1 cellular context compared by ENCODE assay signal in genomic region chr17:64503341-64503740, GRCh38.
TF ChIP-seq lines count a peak whose summit lies in the region.

No MANE protein-coding gene starts in this region.

TF ChIP-seq in GM23338, 12 proteins besides CTCF, POLR2A, EP300 and RAD21 (continued from another document):
- no peak for TF ChIP-seq REST (IDR thresholded peaks at IDR 0.05; ENCODE audit: unreplicated experiment)
- TF ChIP-seq ETS1 (IDR thresholded peaks at IDR 0.05) = no peak
- TF ChIP-seq NANOG (IDR thresholded peaks at IDR 0.05; ENCODE audit: borderline replicate concordance) = no peak
TF ChIP-seq in GM23338: peak in this region for 0.
